9 cellular contexts compared by ENCODE assay signal in the genomic region with DNA sequence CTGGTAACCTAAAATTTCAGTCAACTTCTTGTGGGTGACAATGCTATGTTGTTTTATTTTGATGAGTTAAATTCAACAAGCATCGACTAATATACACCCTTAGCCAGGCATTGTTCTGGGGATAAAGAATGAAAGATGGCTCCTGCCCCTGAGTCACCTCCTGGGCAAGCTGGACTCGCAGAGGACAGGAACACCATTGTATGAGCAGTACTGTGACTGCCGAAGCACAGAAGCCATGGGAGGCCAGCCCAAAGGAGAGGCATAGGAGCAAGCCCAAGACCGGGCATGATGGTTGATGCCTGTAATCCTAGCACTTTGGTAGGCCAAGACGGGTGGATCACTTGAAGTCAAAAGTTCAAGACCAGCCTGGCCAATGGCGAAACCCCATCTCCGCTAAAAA.
"Had no signal": no experiment of that assay in that cellular context is flagged by ENCODE, and none has a peak within 500 bp of the region (broad histone marks: within the 10 kb centered on the region; RNA-seq: fewer than 3 reads in every experiment).

No MANE protein-coding gene starts in this region.

- H3K4me2 ChIP-seq: KMS-11 had no signal

- H3K27ac ChIP-seq: HL-60, KMS-11 had no signal

- H3K4me3 Mint-ChIP-seq: IgD-negative memory B cell had no signal

- H3K4me3 ChIP-seq: K562 had no signal

- DNase-seq: IMR-90, KBM-7, KG1 had no signal

- H3K27ac Mint-ChIP-seq: IgD-negative memory B cell had no signal

- FAIRE-seq: HepG2, HTR-8/SVneo, K562 had no signal

- ATAC-seq: HepG2, K562 had no signal

- H3K9ac ChIP-seq: KMS-11 had no signal
